18 cellular contexts compared by ENCODE assay signal in the genomic region with DNA sequence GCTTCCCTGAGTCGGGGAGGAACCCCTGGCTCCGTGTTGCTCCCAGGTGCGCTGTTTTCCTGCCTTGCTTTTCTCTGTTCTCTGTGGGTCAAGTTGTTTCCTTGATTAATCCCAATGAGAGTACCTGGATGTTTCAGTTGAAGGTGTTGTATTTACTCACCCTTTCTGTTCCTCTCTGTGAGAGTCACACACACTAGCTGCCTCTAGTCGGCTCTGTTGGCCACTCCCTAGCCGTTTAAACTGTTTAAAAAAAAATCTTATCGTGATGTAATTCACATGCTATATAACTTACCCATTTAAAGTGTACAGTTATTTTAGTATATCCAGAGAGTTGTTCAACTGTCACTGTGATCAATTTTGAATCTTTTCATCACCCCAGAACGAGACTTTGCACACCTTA.
DNase-seq lines count a peak whose midpoint lies in the region; ATAC-seq and TF ChIP-seq lines count a peak whose summit lies in the region.
"Had no signal": no experiment of that assay in that cellular context is flagged by ENCODE, and none has a peak within 500 bp of the region (broad histone marks: within the 10 kb centered on the region; RNA-seq: fewer than 3 reads in every experiment).

No MANE protein-coding gene starts in this region.

- H3K27ac ChIP-seq in right lobe of liver: no peak overlapping the region
- H3K27ac ChIP-seq in urinary bladder (ENCODE audit: low read depth): peak overlapping the region; percentile 10
- H3K27ac ChIP-seq in uterus: no peak overlapping the region

- no peaks in the 10 kb centered on the region for H3K36me3 Mint-ChIP-seq in T-helper 17 cell (ENCODE audit: low read depth)

- 57% methylated on average over 5 of the region's 7 CpGs for WGBS in right lobe of liver (ENCODE audit: insufficient coverage, low coverage, low lambda C conversion rate, missing lambda C conversion rate)
- 74% methylated on average over 7 of the region's 7 CpGs for WGBS in urinary bladder

- TF ChIP-seq POLR2A in right lobe of liver (IDR thresholded peaks at IDR 0.05) (no peak), uterus (IDR thresholded peaks at IDR 0.05) (no peak)

- TF ChIP-seq CTCF in right lobe of liver (IDR thresholded peaks at IDR 0.05) (no peak), uterus (IDR thresholded peaks at IDR 0.05) (no peak)

- H3K27me3 ChIP-seq in right lobe of liver (no peaks in the 10 kb centered on the region), uterus (no peaks in the 10 kb centered on the region)

- DNase-seq in Right ventricle myocardium superior: no peak
- DNase-seq in Right ventricle myocardium inferior (ENCODE audit: missing footprints): no peak
- DNase-seq in T-helper 17 cell: no peak
- DNase-seq in right lobe of liver: no peak
- DNase-seq in NCI-H1694 (lab: John Stamatoyannopoulos, UW): no peak
- no peak for DNase-seq in uterus
- DNase-seq: activated naive CD8-positive, alpha-beta T cell treated with anti-CD3 and anti-CD28 coated beads for 36 hours; caudate nucleus; immature natural killer cell; KBM-7; NCI-H1417; NCI-H446; PC-3; posterior cingulate gyrus; T-cell had no signal

- peak overlapping the region; percentile 57 for H3K27ac Mint-ChIP-seq in T-helper 17 cell
- H3K27ac Mint-ChIP-seq: activated naive CD8-positive, alpha-beta T cell treated with anti-CD3 and anti-CD28 coated beads for 36 hours had no signal

- H3K36me3 ChIP-seq in right lobe of liver (no peaks in the 10 kb centered on the region), urinary bladder (ENCODE audit: insufficient read depth) (no peaks in the 10 kb centered on the region), uterus (no peaks in the 10 kb centered on the region)

- no peak overlapping the region for H3K4me3 Mint-ChIP-seq in T-helper 17 cell
- H3K4me3 Mint-ChIP-seq: activated naive CD8-positive, alpha-beta T cell treated with anti-CD3 and anti-CD28 coated beads for 36 hours; immature natural killer cell; T-cell had no signal

- intact Hi-C loops in Right ventricle myocardium superior (cut with DNase I): no loop called here
- intact Hi-C loops in Right ventricle myocardium inferior (cut with DNase I): no loop called here
- intact Hi-C loops in right lobe of liver (cut with DNase I): no loop called here
- intact Hi-C loops in uterus (cut with DNase I; ENCODE audit: low total_unique reads): no loop called here

- H3K9me3 ChIP-seq in T-helper 17 cell (ENCODE audit: control insufficient read depth, low read length, poor library complexity, severe bottlenecking) (no peaks in the 10 kb centered on the region), right lobe of liver (no peaks in the 10 kb centered on the region), uterus (peaks cover 0 to 14% of the 10 kb centered on the region in 2 donors)

- ATAC-seq in Right ventricle myocardium superior (ENCODE audit: poor library complexity) (peak; percentile 14), Right ventricle myocardium inferior (no peak), T-helper 17 cell (no peak), right lobe of liver (peak in 3 of 4 donors; percentile 18 to 56 (median 26)), HG03280 (IDR thresholded peaks at IDR 0.05; ENCODE audit: unreplicated experiment) (no peak)
- ATAC-seq: activated CD4-positive, CD25-positive, alpha-beta regulatory T cell treated with anti-CD3 and anti-CD28 coated beads, Interleukin-2, amount 50 U/mL, for 24 hours; PC-3; T-cell had no signal

- peaks cover 43% of the 10 kb centered on the region for H3K4me1 Mint-ChIP-seq in T-helper 17 cell

- no peaks in the 10 kb centered on the region for H3K27me3 Mint-ChIP-seq in T-helper 17 cell
- H3K27me3 Mint-ChIP-seq: activated naive CD8-positive, alpha-beta T cell treated with anti-CD3 and anti-CD28 coated beads for 36 hours; T-cell had no signal

- H3K4me3 ChIP-seq in right lobe of liver (no peak overlapping the region), urinary bladder (ENCODE audit: low read depth, low read length) (no peak overlapping the region), uterus (no peak overlapping the region)

- peaks cover 0 to 5% (median 0%) of the 10 kb centered on the region in 4 donors for H3K4me1 ChIP-seq in right lobe of liver
- H3K4me1 ChIP-seq in urinary bladder (ENCODE audit: insufficient read depth): no peaks in the 10 kb centered on the region
- H3K4me1 ChIP-seq in uterus: peaks cover 0 to 6% of the 10 kb centered on the region in 2 donors

Comparison
In these comparisons a context has a peak if more than half of its experiments do, and no peak if none do; other contexts are left out.
1. ATAC-seq: peak in Right ventricle myocardium superior (single experiment) and right lobe of liver (3 of 4); none in Right ventricle myocardium inferior (single experiment), T-helper 17 cell (single experiment) and HG03280 (single experiment).